ENCODE assay signal across 12 cellular contexts in genomic region chr12:64099430-64099829, GRCh38.
DNase-seq lines count a peak whose midpoint lies in the region; ATAC-seq and TF ChIP-seq lines count a peak whose summit lies in the region.
"Had no signal": no experiment of that assay in that cellular context is flagged by ENCODE, and none has a peak within 500 bp of the region (broad histone marks: within the 10 kb centered on the region; RNA-seq: fewer than 3 reads in every experiment).

No MANE protein-coding gene starts in this region.

- peaks cover 59% of the 10 kb centered on the region for H3K4me1 ChIP-seq in adipocyte (ENCODE audit: control insufficient read depth, insufficient read depth, low read length)
- peaks cover 26% of the 10 kb centered on the region for H3K4me1 ChIP-seq in body of pancreas
- H3K4me1 ChIP-seq: neural progenitor cell, upper lobe of left lung had no signal

- WGBS in body of pancreas, 2 donors, result 78 to 87% methylated on average over 5 of the region's 5 CpGs

- H3K27ac ChIP-seq in body of pancreas, result no peak overlapping the region
- H3K27ac ChIP-seq: neural progenitor cell, upper lobe of left lung had no signal

- H3K9me3 ChIP-seq in adipocyte (ENCODE audit: control insufficient read depth, low read length) (no peaks in the 10 kb centered on the region), body of pancreas (no peaks in the 10 kb centered on the region)
- H3K9me3 ChIP-seq: upper lobe of left lung had no signal

- H3K4me3 ChIP-seq in adipocyte (ENCODE audit: low read length) (no peak overlapping the region), skeletal muscle cell (ENCODE audit: low read depth, low read length) (no peak overlapping the region), body of pancreas (no peak overlapping the region)
- H3K4me3 ChIP-seq: neural progenitor cell, upper lobe of left lung had no signal

- DNase-seq in GM04504 (ENCODE audit: low read depth), result peak; percentile 83
- peak; percentile 79 for DNase-seq in adipocyte (ENCODE audit: low read depth)
- peak; percentile 85 for DNase-seq in glomerular visceral epithelial cell (ENCODE audit: extremely low spot score)
- DNase-seq in skeletal muscle cell (ENCODE audit: low read depth), result peak; percentile 87
- DNase-seq in DMS53 (lab: John Stamatoyannopoulos, UW), result no peak
- DNase-seq in body of pancreas, result no peak
- DNase-seq in MV-4-11 (lab: John Stamatoyannopoulos, UW), result no peak
- DNase-seq: activated CD8-positive, alpha-beta memory T cell treated with anti-CD3 and anti-CD28 coated beads, Interleukin-2, amount 50 U/mL, for 48 hours; T1000; upper lobe of left lung had no signal

- H3K36me3 ChIP-seq in adipocyte (ENCODE audit: control insufficient read depth, insufficient read depth, low read length, severe bottlenecking) (peaks cover 17% of the 10 kb centered on the region), body of pancreas (replicated peaks in 1 of 2; ENCODE audit: insufficient read depth in 1 of 2, low read depth in 2 of 2) (no peaks in the 10 kb centered on the region)
- H3K36me3 ChIP-seq: neural progenitor cell had no signal

- intact Hi-C loops in body of pancreas (cut with DNase I), result no loop called here

- no peak overlapping the region for H3K9ac ChIP-seq in adipocyte (ENCODE audit: low read length)
- H3K9ac ChIP-seq: neural progenitor cell had no signal

- TF ChIP-seq CTCF in body of pancreas (IDR thresholded peaks at IDR 0.05), result no peak

- no peak for ATAC-seq in body of pancreas
- no peak for ATAC-seq in GM21526 (IDR thresholded peaks at IDR 0.05; ENCODE audit: low FRiP score, unreplicated experiment)

- H3K27me3 ChIP-seq in adipocyte (replicated peaks; ENCODE audit: control insufficient read depth, insufficient read depth, low read length) (no peaks in the 10 kb centered on the region), body of pancreas (no peaks in the 10 kb centered on the region)
- H3K27me3 ChIP-seq: neural progenitor cell, upper lobe of left lung had no signal

- TF ChIP-seq POLR2A in body of pancreas (IDR thresholded peaks at IDR 0.05), result no peak

Comparison
In these comparisons a context has a peak if more than half of its experiments do, and no peak if none do; other contexts are left out.
1. DNase-seq: peak in GM04504 (single experiment), adipocyte (single experiment), glomerular visceral epithelial cell (single experiment) and skeletal muscle cell (single experiment); none in DMS53 (single experiment), body of pancreas (0 of 4) and MV-4-11 (single experiment).